ENCODE assay signal across 8 cellular contexts in genomic region chr7:6530626-6531491, GRCh38. TPM values are rescaled to one million over a fixed set of nuclear protein-coding genes. Genes with fewer than 3 reads are reported as not detected.
DNase-seq lines count a peak whose midpoint lies in the region; ATAC-seq lines count a peak whose summit lies in the region.

No MANE protein-coding gene starts in this region.

- no peaks in the 10 kb centered on the region for H3K36me3 Mint-ChIP-seq in immature natural killer cell

- peaks cover 17 to 22% of the 10 kb centered on the region in 2 donors for H3K4me1 Mint-ChIP-seq in immature natural killer cell

- no peaks in the 10 kb centered on the region for H3K9me3 Mint-ChIP-seq in immature natural killer cell

- DNase-seq in NCI-H2171 (lab: John Stamatoyannopoulos, UW), result peak; percentile 28
- DNase-seq in activated T-helper 9 cell treated with anti-CD3 and anti-CD28 coated beads, Interleukin-2, amount 50 U/mL, for 16 hours (ENCODE audit: low read depth), result peak; percentile 29
- DNase-seq in immature natural killer cell, result peak in 1 of 3 donors; percentile 22
- peak in 2 of 3 donors; percentile 13 to 49 for DNase-seq in stimulated activated CD4-positive, alpha-beta T cell treated with anti-CD3 and anti-CD28 coated beads, TNF-alpha, amount 100 ng/mL, for 48 hours (ENCODE audit: low read depth in 3 of 3)
- DNase-seq in superior temporal gyrus (ENCODE audit: extremely low spot score), result no peak
- DNase-seq in NCI-H187 treated with DMSO at 0.1 percent for 48 hours (lab: John Stamatoyannopoulos, UW), result no peak

- ATAC-seq in GM19397 (IDR thresholded peaks at IDR 0.05; ENCODE audit: unreplicated experiment) (peak; percentile 67), GM21528 (IDR thresholded peaks at IDR 0.05; ENCODE audit: low FRiP score, unreplicated experiment) (no peak)

- H3K4me3 Mint-ChIP-seq in immature natural killer cell, result peak overlapping the region; percentile 54 to 73 (median 66)

- peaks cover 5 to 18% (median 18%) of the 10 kb centered on the region in 3 donors for H3K27me3 Mint-ChIP-seq in immature natural killer cell (ENCODE audit: low read depth in 3 of 3)

- no peak overlapping the region for H3K27ac Mint-ChIP-seq in immature natural killer cell

RNA-seq across cellular contexts. Expression of gene GRID2IP, which starts 20.4 kb away (rescaled TPM):
- polyA plus RNA-seq in immature natural killer cell, result under 1 TPM in 1 of 3 donors, not detected in 2; 0.21 TPM

RNA-seq across cellular contexts. Expression of gene ZDHHC4, which starts 46.4 kb away (rescaled TPM):
- 100 to 1,000 TPM in 1 of 3 donors, 10 to 100 TPM in 2; 60.5 to 135 (median 69.4) TPM for polyA plus RNA-seq in immature natural killer cell

RNA-seq across cellular contexts. Expression of gene KDELR2, which starts 46.9 kb away (rescaled TPM):
- 10 to 100 TPM; 63.8 to 88.2 (median 75.8) TPM for polyA plus RNA-seq in immature natural killer cell

RNA-seq across cellular contexts. Expression of gene INTS15, which starts 59.0 kb away (rescaled TPM):
- polyA plus RNA-seq in immature natural killer cell, result 10 to 100 TPM; 20.9 to 47.1 (median 30.8) TPM

Comparison
In these comparisons a context has a peak if more than half of its experiments do, and no peak if none do; other contexts are left out.
1. DNase-seq: peak in NCI-H2171 (single experiment), activated T-helper 9 cell treated with anti-CD3 and anti-CD28 coated beads, Interleukin-2, amount 50 U/mL, for 16 hours (single experiment) and stimulated activated CD4-positive, alpha-beta T cell treated with anti-CD3 and anti-CD28 coated beads, TNF-alpha, amount 100 ng/mL, for 48 hours (2 of 3); none in superior temporal gyrus (single experiment) and NCI-H187 treated with DMSO at 0.1 percent for 48 hours (single experiment).